Comparison of ENCODE assay signal across 8 cellular contexts in genomic region chr1:15848929-15849774, GRCh38. TPM values are rescaled to one million over a fixed set of nuclear protein-coding genes. Genes with fewer than 3 reads are reported as not detected.
DNase-seq lines count a peak whose midpoint lies in the region; ATAC-seq, FAIRE-seq and TF ChIP-seq lines count a peak whose summit lies in the region.

No MANE protein-coding gene starts in this region.

- CTCF ChIA-PET in A549 (lab: Yijun Ruan, JAX): interaction anchor here (1.1 to 1.4 kb wide), 3 partner anchors 17 to 101 kb away, joined by 3 to 4 read pairs (median 3); no protein-coding TSS in a partner anchor

- TF ChIP-seq CTCF in A549 (IDR thresholded peaks at IDR 0.05): no peak
- TF ChIP-seq CTCF in chondrocyte (IDR thresholded peaks at IDR 0.05): no peak

- no peak for FAIRE-seq in A549 (lab: Jason Lieb, UNC)

- H3K36me3 ChIP-seq in GM23248 (ENCODE audit: low read depth): no peaks in the 10 kb centered on the region

- peak overlapping the region; percentile 99 for H3K4me3 Mint-ChIP-seq in chondrocyte (ENCODE audit: unreplicated experiment)

- peak overlapping the region; percentile 96 for H3K9ac ChIP-seq in GM23248

- peak; percentile 16 to 86 for DNase-seq in A549 (ENCODE audit: low read depth in 1 of 2, low spot score in 1 of 2)
- DNase-seq in GM23248: peak; percentile 93
- peak; percentile 89 for DNase-seq in NCI-H345 (lab: John Stamatoyannopoulos, UW)
- peak; percentile 48 for DNase-seq in activated CD4-positive, alpha-beta T cell treated with anti-CD3 and anti-CD28 coated beads for 1 hour
- no peak for DNase-seq in chondrocyte (ENCODE audit: low spot score)
- DNase-seq in stimulated activated CD4-positive, alpha-beta T cell treated with anti-CD3 and anti-CD28 coated beads, Interleukin-15, amount 100 ng/mL, for 24 hours: peak; percentile 80

- no peak for TF ChIP-seq EP300 in A549 (IDR thresholded peaks at IDR 0.05)

- peaks cover 2% of the 10 kb centered on the region for H3K36me3 Mint-ChIP-seq in chondrocyte (ENCODE audit: low read depth)

- H3K27me3 Mint-ChIP-seq in chondrocyte (ENCODE audit: low read depth): no peaks in the 10 kb centered on the region

- H3K4me3 ChIP-seq in A549 (peak overlapping the region; percentile 99), GM23248 (peak overlapping the region; percentile 89)

- H3K27me3 ChIP-seq in GM23248 (replicated peaks; ENCODE audit: insufficient read depth) (no peaks in the 10 kb centered on the region), layer of hippocampus (ENCODE audit: control insufficient read depth, insufficient read depth, low read length) (no peaks in the 10 kb centered on the region)

- no peaks in the 10 kb centered on the region for H3K9me2 ChIP-seq in GM23248 (ENCODE audit: insufficient read depth)

- under 1% methylated on average over 36 of the region's 44 CpGs for WGBS in A549 (ENCODE audit: missing lambda C conversion rate)
- 1 to 2% methylated on average over 34 to 44 of the region's 44 CpGs for WGBS in GM23248 (ENCODE audit: low coverage in 1 of 2, low lambda C conversion rate in 2 of 2, missing lambda C conversion rate in 2 of 2), 2 experiments

- POLR2A ChIA-PET in A549 (lab: Yijun Ruan, JAX): interaction anchor here (0.7 to 4.4 kb wide), 7 partner anchors 12 to 88 kb away, joined by 3 to 30 read pairs (median 4); no protein-coding TSS in a partner anchor

- H3K4me1 ChIP-seq in A549: peaks cover 35% of the 10 kb centered on the region
- H3K4me1 ChIP-seq in GM23248 (ENCODE audit: insufficient read depth): peaks cover 29% of the 10 kb centered on the region

- H3K79me2 ChIP-seq in GM23248 (ENCODE audit: insufficient read depth): peaks cover 91% of the 10 kb centered on the region

- ATAC-seq in A549 (peak; percentile 60 to 76), HG02885 (IDR thresholded peaks at IDR 0.05; ENCODE audit: poor library complexity, unreplicated experiment) (no peak)

- in situ Hi-C loops in GM23248 (cut with MboI): no loop called here

- no peak for TF ChIP-seq POLR2A in A549 (IDR thresholded peaks at IDR 0.05; ENCODE audit: low read length)

- no peaks in the 10 kb centered on the region for H3K9me3 ChIP-seq in A549
- no peaks in the 10 kb centered on the region for H3K9me3 ChIP-seq in GM23248 (ENCODE audit: low read depth)

- H3K4me2 ChIP-seq in A549 (peak overlapping the region; percentile 96), GM23248 (ENCODE audit: unreplicated experiment) (peak overlapping the region; percentile 97)

- H3K27ac ChIP-seq in A549 (peak overlapping the region; percentile 98 to 100), GM23248 (peak overlapping the region; percentile 96), layer of hippocampus (ENCODE audit: low read depth, low read length) (peak overlapping the region; percentile 97)

- H3K4me1 Mint-ChIP-seq in chondrocyte (ENCODE audit: low read depth): peaks cover 46% of the 10 kb centered on the region

- H3K9me3 Mint-ChIP-seq in chondrocyte (ENCODE audit: low read depth): no peaks in the 10 kb centered on the region

- no peaks in the 10 kb centered on the region for H4K20me1 ChIP-seq in GM23248 (ENCODE audit: insufficient read depth)

- peaks cover 30% of the 10 kb centered on the region for H3F3A ChIP-seq in GM23248 (ENCODE audit: insufficient read depth)

- peak overlapping the region; percentile 43 for H2AFZ ChIP-seq in GM23248

- 0 out of 5 replicates have a peak, but pooled peaks of 1 of the 2 experiments have one; percentile 15 for TF ChIP-seq RAD21 in A549 (conservative IDR thresholded peaks at IDR 0.05 in 1 of 2, IDR thresholded peaks at IDR 0.05 in 1 of 2)

- peak overlapping the region; percentile 98 for H3K27ac Mint-ChIP-seq in chondrocyte (ENCODE audit: unreplicated experiment)

TF ChIP-seq in A549, 52 proteins besides CTCF, POLR2A, EP300 and RAD21 (continues in another document):
- TF ChIP-seq FOXS1 (CRISPR knock-in tag; IDR thresholded peaks at IDR 0.05) (no peak), CBX2 (IDR thresholded peaks at IDR 0.05; ENCODE audit: borderline replicate concordance, low read depth) (no peak), NR3C1 (IDR thresholded peaks at IDR 0.05) (no peak), CHD2 (IDR thresholded peaks at IDR 0.05; ENCODE audit: low read length, partially characterized antibody) (no peak), RNF2 (IDR thresholded peaks at IDR 0.05; ENCODE audit: borderline replicate concordance, low read depth) (no peak), HMGXB4 (CRISPR knock-in tag; IDR thresholded peaks at IDR 0.05; ENCODE audit: borderline replicate concordance) (no peak), ZNF302 (CRISPR knock-in tag; IDR thresholded peaks at IDR 0.05) (no peak), MYC (IDR thresholded peaks at IDR 0.05; ENCODE audit: borderline replicate concordance, low read length) (no peak), FOSL2 (IDR thresholded peaks at IDR 0.05) (no peak), FOSL2 (CRISPR knock-in tag; IDR thresholded peaks at IDR 0.05) (peak; percentile 78), RFX5 (IDR thresholded peaks at IDR 0.05) (no peak; the same call in 1 of the 2 replicates), CEBPB (IDR thresholded peaks at IDR 0.05) (no peak), JUN (IDR thresholded peaks at IDR 0.05) (peak in 1 of 2 experiments; percentile 40; a peak in 1 of 5 replicates), GATA3 (IDR thresholded peaks at IDR 0.05; ENCODE audit: borderline replicate concordance) (peak; percentile 29; the same call in 1 of the 2 replicates), KDM1A (IDR thresholded peaks at IDR 0.05; ENCODE audit: low read depth) (no peak), CBX8 (IDR thresholded peaks at IDR 0.05) (no peak), MAFK (IDR thresholded peaks at IDR 0.05; ENCODE audit: partially characterized antibody) (no peak), TP53 (CRISPR knock-in tag; IDR thresholded peaks at IDR 0.05) (no peak)
- TF ChIP-seq, protein P1, sequence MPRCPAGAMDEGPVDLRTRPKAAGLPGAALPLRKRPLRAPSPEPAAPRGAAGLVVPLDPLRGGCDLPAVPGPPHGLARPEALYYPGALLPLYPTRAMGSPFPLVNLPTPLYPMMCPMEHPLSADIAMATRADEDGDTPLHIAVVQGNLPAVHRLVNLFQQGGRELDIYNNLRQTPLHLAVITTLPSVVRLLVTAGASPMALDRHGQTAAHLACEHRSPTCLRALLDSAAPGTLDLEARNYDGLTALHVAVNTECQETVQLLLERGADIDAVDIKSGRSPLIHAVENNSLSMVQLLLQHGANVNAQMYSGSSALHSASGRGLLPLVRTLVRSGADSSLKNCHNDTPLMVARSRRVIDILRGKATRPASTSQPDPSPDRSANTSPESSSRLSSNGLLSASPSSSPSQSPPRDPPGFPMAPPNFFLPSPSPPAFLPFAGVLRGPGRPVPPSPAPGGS (IDR thresholded peaks at IDR 0.05): no peak

RNA-seq across cellular contexts. Expression of gene SPEN, which starts 1.6 kb away (rescaled TPM):
- polyA plus RNA-seq in A549 (2011; rRNA removed): 7.0 and 14.3 TPM in 2 replicates
- 7.2 and 10.8 TPM in 2 replicates for polyA plus RNA-seq in A549 (2012; cell fraction: cytosol; rRNA removed)
- polyA plus RNA-seq in A549 (2012; cell fraction: nucleus; rRNA removed): 41.3 and 43.5 TPM in 2 replicates
- 12.2 to 21.2 TPM (median 15.5 TPM) in 3 replicates for polyA plus RNA-seq in A549 (2017; fragmentation: RNase III; extraction: RNeasy Plus Mini Kit Qiagen cat#74134 plus additional on column Dnase treatment)
- 32.0 and 34.5 TPM in 2 replicates for polyA minus RNA-seq in A549 (2011; rRNA and poly(A)+ RNA removed)
- 12.5 and 16.5 TPM in 2 replicates for total RNA-seq in GM23248 (2014; rRNA removed; shearing (Covaris generic))
- polyA plus RNA-seq in GM23248 (2016; fragmentation: Nextera tagmentation; extraction: Ambion mirVana): 16.7 and 17.2 TPM in 2 replicates
- total RNA-seq in chondrocyte: 38.4 to 49.7 TPM (median 39.4 TPM) in 3 replicates

RNA-seq across cellular contexts. Expression of gene UQCRHL, which starts 41.7 kb away (rescaled TPM):
- polyA plus RNA-seq in A549 (2011; rRNA removed): 2.0 and 4.1 TPM in 2 replicates
- polyA plus RNA-seq in A549 (2012; cell fraction: cytosol; rRNA removed): 1.6 and 2.1 TPM in 2 replicates
- polyA plus RNA-seq in A549 (2012; cell fraction: nucleus; rRNA removed): 0.46 and 0.81 TPM in 2 replicates
- polyA plus RNA-seq in A549 (2017; fragmentation: RNase III; extraction: RNeasy Plus Mini Kit Qiagen cat#74134 plus additional on column Dnase treatment): 0.64 to 1.2 TPM (median 0.68 TPM) in 3 replicates
- 0.37 and 0.54 TPM in 2 replicates for polyA minus RNA-seq in A549 (2011; rRNA and poly(A)+ RNA removed)
- 0.32 and 0.51 TPM in 2 replicates for total RNA-seq in GM23248 (2014; rRNA removed; shearing (Covaris generic))
- polyA plus RNA-seq in GM23248 (2016; fragmentation: Nextera tagmentation; extraction: Ambion mirVana): 0.60 and 0.65 TPM in 2 replicates
- 1.3 to 1.5 TPM (median 1.3 TPM) in 3 replicates for total RNA-seq in chondrocyte
